In genomic region chr13:50509771-50510441, GRCh38 we compare ENCODE assay signal across 22 cellular contexts.
DNase-seq lines count a peak whose midpoint lies in the region; ATAC-seq, FAIRE-seq and TF ChIP-seq lines count a peak whose summit lies in the region.
"Had no signal": no experiment of that assay in that cellular context is flagged by ENCODE, and none has a peak within 500 bp of the region (broad histone marks: within the 10 kb centered on the region; RNA-seq: fewer than 3 reads in every experiment).

No MANE protein-coding gene starts in this region.

- H3K9ac ChIP-seq in smooth muscle cell (ENCODE audit: low read depth), result no peak overlapping the region

- TF ChIP-seq CTCF in AG10803 (conservative IDR thresholded peaks at IDR 0.05; ENCODE audit: low read length) (no peak), bronchial epithelial cell (IDR thresholded peaks at IDR 0.05; ENCODE audit: insufficient read depth, low read length, severe bottlenecking) (no peak), smooth muscle cell (IDR thresholded peaks at IDR 0.05; ENCODE audit: borderline replicate concordance, insufficient read depth, poor library complexity, severe bottlenecking) (no peak)

- H3K36me3 ChIP-seq in bronchial epithelial cell (ENCODE audit: control insufficient read depth, insufficient read depth, low read length) (no peaks in the 10 kb centered on the region), smooth muscle cell (ENCODE audit: low read depth) (no peaks in the 10 kb centered on the region)
- H3K36me3 ChIP-seq: heart right ventricle, lower lobe of right lung, right atrium auricular region, thyroid gland had no signal

- no peak for FAIRE-seq in bronchial epithelial cell (lab: Jason Lieb, UNC)
- FAIRE-seq: endometrium had no signal

- H3K4me3 ChIP-seq in AG10803 (ENCODE audit: low read length) (no peak overlapping the region), bronchial epithelial cell (ENCODE audit: low read depth, low read length) (no peak overlapping the region), smooth muscle cell (no peak overlapping the region)
- H3K4me3 ChIP-seq: coronary artery, heart right ventricle, lower lobe of right lung, right atrium auricular region, thyroid gland had no signal

- H3K27me3 ChIP-seq in bronchial epithelial cell (ENCODE audit: control insufficient read depth, insufficient read depth, low read length) (no peaks in the 10 kb centered on the region), smooth muscle cell (ENCODE audit: low read depth) (no peaks in the 10 kb centered on the region)
- H3K27me3 ChIP-seq: heart right ventricle, right atrium auricular region, thyroid gland had no signal

- no peaks in the 10 kb centered on the region for H4K20me1 ChIP-seq in smooth muscle cell (ENCODE audit: low read depth)

- WGBS in smooth muscle cell (ENCODE audit: low lambda C conversion rate), result 62% methylated on average over 2 of the region's 2 CpGs

- no peaks in the 10 kb centered on the region for H3K9me3 ChIP-seq in smooth muscle cell (replicated peaks; ENCODE audit: low read depth)
- H3K9me3 ChIP-seq: lower lobe of right lung, right atrium auricular region, thyroid gland had no signal

- peak; percentile 36 for DNase-seq in AG10803 (ENCODE audit: low read depth)
- peak; percentile 21 for DNase-seq in ELR (ENCODE audit: low read depth)
- DNase-seq in MV-4-11 (lab: John Stamatoyannopoulos, UW), result peak; percentile 50
- peak; percentile 35 for DNase-seq in bronchial epithelial cell (ENCODE audit: low read depth)
- DNase-seq in NCI-H1092 treated with DMSO at 0.1 percent for 48 hours (lab: John Stamatoyannopoulos, UW), result no peak
- no peak for DNase-seq in smooth muscle cell (lab: John Stamatoyannopoulos, UW; ENCODE audit: unreplicated experiment)
- no peak for DNase-seq in activated CD4-positive, alpha-beta T cell treated with anti-CD3 and anti-CD28 coated beads, Interleukin-2, amount 50 U/mL, for 48 hours
- DNase-seq: activated CD8-positive, alpha-beta T cell treated with anti-CD3 and anti-CD28 coated beads, Interleukin-2, amount 10 ng/mL, durations not matched to agents 7 days and 5 days; activated T-cell treated with anti-CD3 and anti-CD28 coated beads, Interleukin-2, amount 50 U/mL, for 4 hours; heart right ventricle; lower lobe of right lung; NCI-H2081; NCI-H524 treated with DMSO at 0.1 percent for 48 hours; nucleus accumbens; SHP77 treated with DMSO at 0.1 percent for 48 hours; stimulated activated CD4-positive, alpha-beta T cell treated with anti-CD3 and anti-CD28 coated beads, Interleukin-15, amount 100 ng/mL, for 24 hours; thyroid gland had no signal

- H3K4me1 ChIP-seq in smooth muscle cell (ENCODE audit: low read depth), result peaks cover 24% of the 10 kb centered on the region

- no peak for ATAC-seq in GM19452 (IDR thresholded peaks at IDR 0.05; ENCODE audit: unreplicated experiment)
- ATAC-seq: activated CD8-positive, alpha-beta T cell treated with anti-CD3 and anti-CD28 coated beads, Interleukin-2, amount 10 ng/mL, durations not matched to agents 7 days and 5 days; activated naive CD4-positive, alpha-beta T cell treated with anti-CD3 and anti-CD28 coated beads, Interleukin-2, amount 50 U/mL, for 72 hours; activated T-cell treated with anti-CD3 and anti-CD28 coated beads, Interleukin-2, amount 50 U/mL, for 4 hours; heart right ventricle; lower lobe of right lung had no signal

- no peaks in the 10 kb centered on the region for H3K79me2 ChIP-seq in smooth muscle cell (ENCODE audit: low read depth)

- no peak overlapping the region for H2AFZ ChIP-seq in smooth muscle cell (ENCODE audit: low read depth)

- peaks cover 4% of the 10 kb centered on the region for H3F3A ChIP-seq in smooth muscle cell (ENCODE audit: low read depth)

- H3K27ac ChIP-seq in smooth muscle cell (ENCODE audit: low read depth), result no peak overlapping the region
- H3K27ac ChIP-seq: coronary artery, heart right ventricle, lower lobe of right lung, right atrium auricular region, thyroid gland had no signal

- H3K4me2 ChIP-seq in smooth muscle cell, result no peak overlapping the region

Comparison
In these comparisons a context has a peak if more than half of its experiments do, and no peak if none do; other contexts are left out.
1. DNase-seq: peak in AG10803 (single experiment), ELR (single experiment), MV-4-11 (single experiment) and bronchial epithelial cell (single experiment); none in NCI-H1092 treated with DMSO at 0.1 percent for 48 hours (single experiment), smooth muscle cell (single experiment) and activated CD4-positive, alpha-beta T cell treated with anti-CD3 and anti-CD28 coated beads, Interleukin-2, amount 50 U/mL, for 48 hours (0 of 2).